ENCODE assay signal across 32 cellular contexts in genomic region chr4:110010797-110011196, GRCh38.
"Had no signal": no experiment of that assay in that cellular context is flagged by ENCODE, and none has a peak within 500 bp of the region (broad histone marks: within the 10 kb centered on the region; RNA-seq: fewer than 3 reads in every experiment).

No MANE protein-coding gene starts in this region.

- H3K4me1 ChIP-seq: adrenal gland, ascending aorta, body of pancreas, breast epithelium had no signal

- ATAC-seq: activated naive CD4-positive, alpha-beta T cell treated with anti-CD3 and anti-CD28 coated beads, Interleukin-2, amount 50 U/mL, for 72 hours; activated naive CD8-positive, alpha-beta T cell treated with anti-CD3 and anti-CD28 coated beads, Interleukin-2, amount 50 U/mL, for 24 hours; activated T-cell treated with anti-CD3 and anti-CD28 coated beads, Interleukin-2, amount 50 U/mL, for 4 hours; activated T-cell treated with anti-CD3 and anti-CD28 coated beads, Interleukin-2, amount 50 U/mL, for 72 hours; activated T-helper 17 cell treated with anti-CD3 and anti-CD28 coated beads, Interleukin-2, amount 50 U/mL, for 72 hours; body of pancreas had no signal

- H3K4me3 ChIP-seq: adrenal gland, ascending aorta, body of pancreas, breast epithelium, cardiac muscle cell had no signal

- H3K36me3 ChIP-seq: adrenal gland, ascending aorta, brain microvascular endothelial cell, breast epithelium, cardiac muscle cell had no signal

- H3K27ac ChIP-seq: adrenal gland, ascending aorta, body of pancreas, brain microvascular endothelial cell, breast epithelium, cardiac muscle cell had no signal

- DNase-seq: activated effector memory CD4-positive, alpha-beta T cell treated with anti-CD3 and anti-CD28 coated beads, Interleukin-2, amount 50 U/mL, for 16 hours; activated effector memory CD4-positive, alpha-beta T cell treated with Interleukin-2 at 50 U/mL for 16 hours; activated gamma-delta T cell; activated gamma-delta T cell treated with Interleukin-2 at 50 U/mL for 16 hours; activated naive CD4-positive, alpha-beta T cell; activated naive CD4-positive, alpha-beta T cell treated with anti-CD3 and anti-CD28 coated beads for 36 hours; activated naive CD4-positive, alpha-beta T cell treated with anti-CD3 and anti-CD28 coated beads, Interleukin-2, amount 10 ng/mL, durations not matched to agents 7 days and 5 days; activated naive CD4-positive, alpha-beta T cell treated with anti-CD3 and anti-CD28 coated beads, Interleukin-2, amount 50 U/mL, for 16 hours; activated naive CD4-positive, alpha-beta T cell treated with Interleukin-2 at 50 U/mL for 16 hours; activated naive CD8-positive, alpha-beta T cell treated with anti-CD3 and anti-CD28 coated beads for 36 hours; activated naive CD8-positive, alpha-beta T cell treated with anti-CD3 and anti-CD28 coated beads, Interleukin-2, amount 10 ng/mL, durations not matched to agents 7 days and 5 days; activated naive CD8-positive, alpha-beta T cell treated with anti-CD3 and anti-CD28 coated beads, Interleukin-2, amount 50 U/mL, for 24 hours; activated T-cell treated with anti-CD3 and anti-CD28 coated beads, Interleukin-2, amount 50 U/mL, for 4 hours; activated T-cell treated with anti-CD3 and anti-CD28 coated beads, Interleukin-2, amount 50 U/mL, for 48 hours; activated T-cell treated with anti-CD3 and anti-CD28 coated beads, Interleukin-2, amount 50 U/mL, for 72 hours; adrenal gland; amniotic stem cell; amygdala; anterior cingulate cortex; aorta; body of pancreas; brain microvascular endothelial cell; caudate nucleus; central memory CD4-positive, alpha-beta T cell; cerebellar nuclear complex had no signal

- H3K9me3 ChIP-seq: adrenal gland, ascending aorta, body of pancreas, breast epithelium had no signal

- H3K27me3 ChIP-seq: ascending aorta, body of pancreas, brain microvascular endothelial cell, breast epithelium, cardiac muscle cell had no signal

- FAIRE-seq: astrocyte, bronchial epithelial cell had no signal
